ENCODE assay signal across 25 cellular contexts in the genomic region with DNA sequence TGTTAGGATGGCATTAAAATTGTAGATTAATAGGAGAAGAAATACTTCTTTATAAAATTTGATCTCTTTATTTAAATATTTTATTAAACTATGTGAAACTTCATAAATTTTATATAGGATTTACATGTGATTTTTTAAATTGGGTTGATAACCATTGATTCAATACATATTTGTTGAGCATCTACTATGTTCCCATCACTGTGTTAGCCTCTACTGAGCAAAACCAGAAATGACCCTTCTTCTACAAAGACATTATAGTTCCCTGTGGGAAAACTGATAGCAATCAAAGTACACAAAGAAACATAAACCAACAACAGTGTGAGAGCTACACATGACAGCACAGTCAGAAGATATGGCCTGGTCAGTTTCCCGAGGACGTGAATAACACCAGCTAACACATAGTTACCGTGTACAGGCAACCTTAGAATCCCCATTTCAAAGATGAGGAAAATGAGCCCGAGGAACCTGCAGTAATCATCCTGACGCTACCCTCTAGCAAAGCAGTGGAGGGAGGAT.
"Had no signal": no experiment of that assay in that cellular context is flagged by ENCODE, and none has a peak within 500 bp of the region (broad histone marks: within the 10 kb centered on the region; RNA-seq: fewer than 3 reads in every experiment).

No MANE protein-coding gene starts in this region.

- ATAC-seq: natural killer cell; psoas muscle; right cardiac atrium; right lobe of liver; stimulated activated effector memory CD8-positive, alpha-beta T cell treated with anti-CD3 and anti-CD28 coated beads, Interleukin-12 subunit alpha, Interleukin-12 subunit beta, amount 100 ng/mL, for 72 hours; stimulated activated naive B cell treated with anti-CD40 and anti-IgM and Interleukin-4, amounts not matched to agents 10 μg/mL and 1 μg/mL and 100 μg/mL, for 72 hours had no signal

- H3K4me1 ChIP-seq: neural progenitor cell, parathyroid adenoma, psoas muscle, sigmoid colon, thyroid gland, tibial nerve, upper lobe of left lung, vagina had no signal

- H3K36me3 ChIP-seq: neural progenitor cell, ovary, right lobe of liver, sigmoid colon, thoracic aorta, thyroid gland, upper lobe of left lung, vagina had no signal

- H3K4me3 ChIP-seq: neural progenitor cell, ovary, psoas muscle, right lobe of liver, sigmoid colon, stomach, thoracic aorta, thyroid gland, tibial nerve, upper lobe of left lung, vagina had no signal

- DNase-seq: natural killer cell; occipital lobe; ovary; posterior cingulate gyrus; psoas muscle; right cardiac atrium; right lobe of liver; sigmoid colon; small intestine; stimulated activated CD4-positive, alpha-beta T cell treated with anti-CD3 and anti-CD28 coated beads, Interleukin-1b, Interleukin-23, amount 100 ng/mL, for 48 hours; stimulated activated CD4-positive, alpha-beta T cell treated with anti-CD3 and anti-CD28 coated beads, Interleukin-4, amount 100 ng/mL, for 1 hour; stimulated activated CD4-positive, alpha-beta T cell treated with anti-CD3 and anti-CD28 coated beads, Interleukin-4, amount 100 ng/mL, for 4 hours; stimulated activated naive B cell treated with anti-CD40 and anti-IgM and Interleukin-4, amounts not matched to agents 10 μg/mL and 1 μg/mL and 100 μg/mL, for 72 hours; stimulated activated naive CD4-positive, alpha-beta T cell treated with Interleukin-2 at 50 U/mL for 16 hours; stomach; thyroid gland; trophoblast cell; upper lobe of left lung had no signal

- H3K9me3 ChIP-seq: ovary, psoas muscle, right lobe of liver, sigmoid colon, stomach, thoracic aorta, thyroid gland, tibial nerve, upper lobe of left lung, vagina had no signal

- H3K27ac ChIP-seq: neural progenitor cell, ovary, parathyroid adenoma, psoas muscle, right lobe of liver, sigmoid colon, stomach, thoracic aorta, thyroid gland, tibial nerve, upper lobe of left lung, vagina had no signal

- FAIRE-seq: urothelium cell line had no signal
